Comparison of ENCODE assay signal across 10 cellular contexts in the genomic region with DNA sequence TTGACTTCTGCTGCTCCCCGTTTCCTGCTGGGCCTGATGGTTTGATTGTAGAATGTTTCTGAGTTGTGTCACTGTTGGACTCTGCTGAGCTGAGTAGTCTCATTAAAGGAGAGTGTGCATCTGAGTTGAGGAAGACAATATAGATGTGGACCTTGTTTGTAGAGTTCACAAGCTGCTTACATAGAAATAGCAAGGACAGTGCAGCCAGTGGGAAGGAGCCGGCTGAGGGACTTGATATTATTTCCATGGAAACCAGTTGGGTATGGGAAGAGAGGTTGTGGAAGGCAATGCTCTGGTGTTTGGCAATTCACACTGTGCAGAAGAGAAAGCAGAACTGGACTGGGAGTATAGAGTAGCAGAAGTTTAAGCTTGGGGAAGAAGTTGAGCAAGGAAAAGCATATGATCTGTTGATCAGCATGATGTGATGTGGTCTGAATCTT. TPM values are rescaled to one million over a fixed set of nuclear protein-coding genes. Genes with fewer than 3 reads are reported as not detected.
DNase-seq lines count a peak whose midpoint lies in the region; ATAC-seq and TF ChIP-seq lines count a peak whose summit lies in the region.
"Had no signal": no experiment of that assay in that cellular context is flagged by ENCODE, and none has a peak within 500 bp of the region (broad histone marks: within the 10 kb centered on the region; RNA-seq: fewer than 3 reads in every experiment).

No MANE protein-coding gene starts in this region.

- TF ChIP-seq CTCF in colonic mucosa (IDR thresholded peaks at IDR 0.05) = no peak
- TF ChIP-seq CTCF in osteocyte (IDR thresholded peaks at IDR 0.05) = no peak

- H3K36me3 Mint-ChIP-seq in osteocyte (ENCODE audit: unreplicated experiment) = no peaks in the 10 kb centered on the region

- DNase-seq in GF-D8 (lab: John Stamatoyannopoulos, UW) (peak; percentile 91), OCI-M1 (lab: John Stamatoyannopoulos, UW) (peak; percentile 72), colonic mucosa (no peak), osteocyte (ENCODE audit: extremely low spot score, unreplicated experiment) (no peak), NCI-H1930 (lab: John Stamatoyannopoulos, UW) (no peak), T-helper 9 cell (no peak), SW480 (ENCODE audit: low spot score) (no peak)
- DNase-seq: activated CD4-positive, CD25-positive, alpha-beta regulatory T cell treated with anti-CD3 and anti-CD28 coated beads, Interleukin-2, amount 50 U/mL, for 72 hours had no signal

- peak overlapping the region; percentile 28 for H3K27ac ChIP-seq in colonic mucosa

- no peak overlapping the region for H3K4me3 ChIP-seq in colonic mucosa

- H3K27me3 Mint-ChIP-seq in osteocyte (ENCODE audit: unreplicated experiment) = no peaks in the 10 kb centered on the region

- no peak overlapping the region for H3K9ac ChIP-seq in colonic mucosa (ENCODE audit: low read depth in 2 of 2, low read length in 2 of 2)

- no peak for ATAC-seq in HG02938 (IDR thresholded peaks at IDR 0.05; ENCODE audit: unreplicated experiment)

- no peaks in the 10 kb centered on the region for H3K36me3 ChIP-seq in colonic mucosa

- peaks cover 77% of the 10 kb centered on the region for H3K4me1 Mint-ChIP-seq in osteocyte (ENCODE audit: unreplicated experiment)

- peaks cover 4% of the 10 kb centered on the region for H3K4me1 ChIP-seq in colonic mucosa

- intact Hi-C loops in colonic mucosa (cut with DNase I) = no loop called here

- H3K9me3 ChIP-seq in colonic mucosa = no peaks in the 10 kb centered on the region

- H3K4me3 Mint-ChIP-seq in osteocyte (ENCODE audit: unreplicated experiment) = peak overlapping the region; percentile 20
- H3K4me3 Mint-ChIP-seq: nephron had no signal

- H3K27me3 ChIP-seq in colonic mucosa = no peaks in the 10 kb centered on the region

- H3K27ac Mint-ChIP-seq in osteocyte (ENCODE audit: unreplicated experiment) = peak overlapping the region; percentile 78
- H3K27ac Mint-ChIP-seq: nephron had no signal

- no peaks in the 10 kb centered on the region for H3K9me3 Mint-ChIP-seq in osteocyte (ENCODE audit: unreplicated experiment)
- H3K9me3 Mint-ChIP-seq: nephron had no signal

RNA-seq across cellular contexts. Expression of gene IGF2R, which starts 14.8 kb away (rescaled TPM):
- total RNA-seq in colonic mucosa (10 to 100 TPM; 73.8 to 84.4 TPM), osteocyte (196 and 218 TPM in 2 replicates)

Comparison
In these comparisons a context has a peak if more than half of its experiments do, and no peak if none do; other contexts are left out.
1. DNase-seq: peak in GF-D8 (single experiment) and OCI-M1 (single experiment); none in colonic mucosa (single experiment), osteocyte (single experiment), NCI-H1930 (0 of 2), T-helper 9 cell (single experiment) and SW480 (single experiment).